ENCODE assay signal across 8 cellular contexts in genomic region chr2:73986085-73986680, GRCh38. TPM values are rescaled to one million over a fixed set of nuclear protein-coding genes. Genes with fewer than 3 reads are reported as not detected.
DNase-seq lines count a peak whose midpoint lies in the region; ATAC-seq and TF ChIP-seq lines count a peak whose summit lies in the region.

No MANE protein-coding gene starts in this region.

- H3K27ac ChIP-seq in foreskin keratinocyte (no peak overlapping the region), aorta (ENCODE audit: low read depth in 1 of 2, low read length in 2 of 2) (no peak overlapping the region)

- no peak for TF ChIP-seq CTCF in HFF-Myc (IDR thresholded peaks at IDR 0.05; ENCODE audit: low read depth, low read length, missing control alignments)
- TF ChIP-seq CTCF in fibroblast of pulmonary artery (IDR thresholded peaks at IDR 0.05; ENCODE audit: low read length, missing control alignments): no peak
- no peak for TF ChIP-seq CTCF in foreskin keratinocyte (conservative IDR thresholded peaks at IDR 0.05)

- H3K27me3 ChIP-seq in foreskin keratinocyte (no peaks in the 10 kb centered on the region), aorta (ENCODE audit: control insufficient read depth in 1 of 2, insufficient read depth in 2 of 2, low read length in 1 of 2) (no peaks in the 10 kb centered on the region)

- WGBS in aorta, 2 donors: 96 to 99% methylated on average over 21 of the region's 21 CpGs

- H3K36me3 ChIP-seq in aorta (ENCODE audit: control insufficient read depth in 1 of 2, insufficient read depth in 2 of 2, low read length in 1 of 2): no peaks in the 10 kb centered on the region

- DNase-seq in HFF-Myc (ENCODE audit: extremely low read depth, low read depth): no peak
- peak; percentile 33 for DNase-seq in activated CD4-positive, alpha-beta T cell treated with anti-CD3 and anti-CD28 coated beads, Interleukin-2, amount 50 U/mL, for 1 hour
- DNase-seq in fibroblast of pulmonary artery (ENCODE audit: low read depth): no peak
- peak; percentile 31 for DNase-seq in stimulated activated CD4-positive, alpha-beta T cell treated with anti-CD3 and anti-CD28 coated beads, Interleukin-1b, Interleukin-23, amount 100 ng/mL, for 48 hours
- DNase-seq in foreskin keratinocyte: no peak
- DNase-seq in aorta: no peak
- DNase-seq in DMS 273 treated with DMSO at 0.1 percent for 48 hours (lab: John Stamatoyannopoulos, UW): no peak
- DNase-seq in NK-92 treated with Interleukin-12 subunit alpha and Interleukin-12 subunit beta, amount 100 ng/mL, for 24 hours (lab: John Stamatoyannopoulos, UW): no peak

- H3K4me3 ChIP-seq in HFF-Myc (replicated peaks; ENCODE audit: low read depth, low read length) (peak overlapping the region; percentile 69), fibroblast of pulmonary artery (replicated peaks; ENCODE audit: low read depth, low read length) (peak overlapping the region; percentile 60), aorta (ENCODE audit: low read length in 2 of 2) (no peak overlapping the region)

- ATAC-seq in foreskin keratinocyte (no peak), aorta (ENCODE audit: low FRiP score) (no peak)

- no peaks in the 10 kb centered on the region for H3K9me3 ChIP-seq in aorta (ENCODE audit: control insufficient read depth, low read length)

- peaks cover 11% of the 10 kb centered on the region for H3K4me1 ChIP-seq in foreskin keratinocyte
- H3K4me1 ChIP-seq in aorta (ENCODE audit: control insufficient read depth in 1 of 2, insufficient read depth in 2 of 2, low read length in 2 of 2): no peaks in the 10 kb centered on the region

- intact Hi-C loops in aorta (cut with DNase I): loop anchor here in 1 of 2 donors (5.0 kb wide), 1 partner anchor 59 kb away; the partner anchor contains the start of gene DGUOK

RNA-seq across cellular contexts. Expression of gene TET3, which starts 1.5 kb away (rescaled TPM):
- 5.2 and 5.5 TPM in 2 replicates for total RNA-seq in foreskin keratinocyte
- 0.76 and 0.85 TPM in 2 replicates for polyA plus RNA-seq in foreskin keratinocyte
- 10 to 100 TPM in 1 of 2 donors, 1 to 10 TPM in 1; 9.5 to 12.1 TPM for total RNA-seq in aorta
- 1 to 10 TPM; 1.0 to 1.9 TPM for polyA plus RNA-seq in aorta

RNA-seq across cellular contexts. Expression of gene DGUOK, which starts 59.5 kb away (rescaled TPM):
- total RNA-seq in foreskin keratinocyte: 87.6 and 89.1 TPM in 2 replicates
- 141 and 144 TPM in 2 replicates for polyA plus RNA-seq in foreskin keratinocyte
- 10 to 100 TPM; 47.5 to 49.8 TPM for total RNA-seq in aorta
- 10 to 100 TPM; 85.5 to 86.7 TPM for polyA plus RNA-seq in aorta

Comparison
In these comparisons a context has a peak if more than half of its experiments do, and no peak if none do; other contexts are left out.
1. DNase-seq: peak in activated CD4-positive, alpha-beta T cell treated with anti-CD3 and anti-CD28 coated beads, Interleukin-2, amount 50 U/mL, for 1 hour (single experiment) and stimulated activated CD4-positive, alpha-beta T cell treated with anti-CD3 and anti-CD28 coated beads, Interleukin-1b, Interleukin-23, amount 100 ng/mL, for 48 hours (single experiment); none in HFF-Myc (single experiment), fibroblast of pulmonary artery (single experiment), foreskin keratinocyte (0 of 2), aorta (0 of 2), DMS 273 treated with DMSO at 0.1 percent for 48 hours (single experiment) and NK-92 treated with Interleukin-12 subunit alpha and Interleukin-12 subunit beta, amount 100 ng/mL, for 24 hours (single experiment).
2. H3K4me3 ChIP-seq: peak in HFF-Myc (single experiment) and fibroblast of pulmonary artery (single experiment); none in aorta (0 of 2).